8 cellular contexts compared by ENCODE assay signal in genomic region chr11:102347526-102348331, GRCh38. TPM values are rescaled to one million over a fixed set of nuclear protein-coding genes. Genes with fewer than 3 reads are reported as not detected.
DNase-seq lines count a peak whose midpoint lies in the region; ATAC-seq, FAIRE-seq and TF ChIP-seq lines count a peak whose summit lies in the region.

No MANE protein-coding gene starts in this region.

- H3K79me2 ChIP-seq in OCI-LY3 (ENCODE audit: low read length): peaks cover 28% of the 10 kb centered on the region

- WGBS in stomach, 5 donors: 0 to 1% (median 0%) methylated on average over 26 of the region's 26 CpGs

- FAIRE-seq in GM12891 (lab: Jason Lieb, UNC): peak; percentile 75

- peak overlapping the region; percentile 41; the same call in 1 of the 2 replicates for H2AFZ ChIP-seq in OCI-LY3 (ENCODE audit: low read depth, low read length)

- H3K4me3 ChIP-seq in OCI-LY3 (ENCODE audit: low read length) (peak overlapping the region; percentile 98), cardiac fibroblast (replicated peaks in 1 of 2; ENCODE audit: low read depth in 2 of 2, low read length in 2 of 2) (peak overlapping the region; percentile 80 to 82), stomach (peak overlapping the region; percentile 59 to 68 (median 63))

- peak overlapping the region; percentile 84 for H3K27ac ChIP-seq in OCI-LY3 (ENCODE audit: low read length)
- peak overlapping the region; percentile 93 to 99 (median 98) for H3K27ac ChIP-seq in stomach

- no peaks in the 10 kb centered on the region for H3K9me3 ChIP-seq in OCI-LY3 (ENCODE audit: insufficient read depth, low read length)
- H3K9me3 ChIP-seq in stomach: no peaks in the 10 kb centered on the region

- no peak for TF ChIP-seq POLR2A in GM12891 (IDR thresholded peaks at IDR 0.05; ENCODE audit: low read depth, low read length)
- no peak for TF ChIP-seq POLR2A in stomach (IDR thresholded peaks at IDR 0.05)

- DNase-seq in ACHN: peak; percentile 31
- no peak for DNase-seq in GM12891 (ENCODE audit: insufficient read length, low spot score)
- peak; percentile 48 to 52 for DNase-seq in cardiac fibroblast (ENCODE audit: low read depth in 2 of 2)
- DNase-seq in kidney tubule cell (ENCODE audit: low spot score): peak; percentile 56
- no peak for DNase-seq in stomach

- peak overlapping the region; percentile 66 for H3K4me2 ChIP-seq in OCI-LY3 (ENCODE audit: low read length)

- H3K27me3 ChIP-seq in OCI-LY3 (ENCODE audit: low read depth, low read length) (no peaks in the 10 kb centered on the region), stomach (no peaks in the 10 kb centered on the region)

- peak; percentile 25 for ATAC-seq in HG02938 (IDR thresholded peaks at IDR 0.05; ENCODE audit: unreplicated experiment)
- no peak for ATAC-seq in GM19328 (IDR thresholded peaks at IDR 0.05; ENCODE audit: unreplicated experiment)

- TF ChIP-seq EP300 in stomach (IDR thresholded peaks at IDR 0.05): no peak

- H3K9ac ChIP-seq in OCI-LY3 (ENCODE audit: low read length): peak overlapping the region; percentile 93

- H3K4me1 ChIP-seq in OCI-LY3 (ENCODE audit: low read length) (peaks cover 19% of the 10 kb centered on the region), stomach (peaks cover 10 to 40% (median 26%) of the 10 kb centered on the region in 4 donors)

- H3K36me3 ChIP-seq in OCI-LY3 (replicated peaks; ENCODE audit: low read depth, low read length): peaks cover 8% of the 10 kb centered on the region
- peaks cover 0 to 28% (median 11%) of the 10 kb centered on the region in 4 donors for H3K36me3 ChIP-seq in stomach

- in situ Hi-C loops in ACHN (cut with HindIII; ENCODE audit: low pct_ligation_motif_present, low pct_unique_long_range_greater_than_20kb, low sequenced_read_pairs): no loop called here

- TF ChIP-seq CTCF in OCI-LY3 (IDR thresholded peaks at IDR 0.05; ENCODE audit: low read depth, low read length) (no peak), cardiac fibroblast (IDR thresholded peaks at IDR 0.05; ENCODE audit: low read depth, low read length) (no peak), stomach (IDR thresholded peaks at IDR 0.05) (no peak)

- no peaks in the 10 kb centered on the region for H4K20me1 ChIP-seq in OCI-LY3 (ENCODE audit: insufficient read depth, low read length)

- intact Hi-C loops in stomach (cut with DNase I; ENCODE audit: low total_unique reads): loop anchor here (10.0 kb wide), 1 partner anchor 147 kb away; no protein-coding TSS in a partner anchor

TF ChIP-seq in GM12891, 5 proteins besides CTCF, POLR2A, EP300 and RAD21:
- no peak for TF ChIP-seq TAF1 (IDR thresholded peaks at IDR 0.05; ENCODE audit: low read depth, low read length)
- TF ChIP-seq POLR2AphosphoS5 (IDR thresholded peaks at IDR 0.05; ENCODE audit: low read depth, low read length): no peak
- no peak for TF ChIP-seq PAX5 (IDR thresholded peaks at IDR 0.05; ENCODE audit: insufficient read depth, low read length, severe bottlenecking)
- TF ChIP-seq SPI1 (IDR thresholded peaks at IDR 0.05; ENCODE audit: low read depth, low read length): no peak
- TF ChIP-seq POU2F2 (IDR thresholded peaks at IDR 0.05; ENCODE audit: low read depth, low read length): no peak
TF ChIP-seq in GM12891: peak in this region for 0.

RNA-seq across cellular contexts. Expression of gene BIRC2, which starts 0.7 kb away (rescaled TPM):
- 19.6 TPM for polyA plus RNA-seq in GM12891 (2012; ENCODE audit: low read depth, missing spikeins)
- 100 to 1,000 TPM in 2 of 5 donors, 10 to 100 TPM in 3; 33.6 to 301 (median 55.4) TPM for total RNA-seq in stomach
- 10 to 100 TPM; 17.3 to 24.6 (median 20.0) TPM for polyA plus RNA-seq in stomach

RNA-seq across cellular contexts. Expression of gene BIRC3, which starts 30.4 kb away (rescaled TPM):
- polyA plus RNA-seq in GM12891 (2012; ENCODE audit: low read depth, missing spikeins): 42.0 TPM
- 100 to 1,000 TPM in 1 of 5 donors, 10 to 100 TPM in 3, under 1 TPM in 1; 0.58 to 137 (median 33.4) TPM for total RNA-seq in stomach
- polyA plus RNA-seq in stomach: 10 to 100 TPM; 43.3 to 78.1 (median 46.4) TPM

Comparison
In these comparisons a context has a peak if more than half of its experiments do, and no peak if none do; other contexts are left out.
1. DNase-seq: peak in ACHN (single experiment), cardiac fibroblast (2 of 2) and kidney tubule cell (single experiment); none in GM12891 (single experiment) and stomach (single experiment).
2. Peak in every context shown above with its lines, with median percentiles within 50 percentile points of each other: H3K4me3 ChIP-seq.